1 cellular context compared by ENCODE assay signal in the genomic region with DNA sequence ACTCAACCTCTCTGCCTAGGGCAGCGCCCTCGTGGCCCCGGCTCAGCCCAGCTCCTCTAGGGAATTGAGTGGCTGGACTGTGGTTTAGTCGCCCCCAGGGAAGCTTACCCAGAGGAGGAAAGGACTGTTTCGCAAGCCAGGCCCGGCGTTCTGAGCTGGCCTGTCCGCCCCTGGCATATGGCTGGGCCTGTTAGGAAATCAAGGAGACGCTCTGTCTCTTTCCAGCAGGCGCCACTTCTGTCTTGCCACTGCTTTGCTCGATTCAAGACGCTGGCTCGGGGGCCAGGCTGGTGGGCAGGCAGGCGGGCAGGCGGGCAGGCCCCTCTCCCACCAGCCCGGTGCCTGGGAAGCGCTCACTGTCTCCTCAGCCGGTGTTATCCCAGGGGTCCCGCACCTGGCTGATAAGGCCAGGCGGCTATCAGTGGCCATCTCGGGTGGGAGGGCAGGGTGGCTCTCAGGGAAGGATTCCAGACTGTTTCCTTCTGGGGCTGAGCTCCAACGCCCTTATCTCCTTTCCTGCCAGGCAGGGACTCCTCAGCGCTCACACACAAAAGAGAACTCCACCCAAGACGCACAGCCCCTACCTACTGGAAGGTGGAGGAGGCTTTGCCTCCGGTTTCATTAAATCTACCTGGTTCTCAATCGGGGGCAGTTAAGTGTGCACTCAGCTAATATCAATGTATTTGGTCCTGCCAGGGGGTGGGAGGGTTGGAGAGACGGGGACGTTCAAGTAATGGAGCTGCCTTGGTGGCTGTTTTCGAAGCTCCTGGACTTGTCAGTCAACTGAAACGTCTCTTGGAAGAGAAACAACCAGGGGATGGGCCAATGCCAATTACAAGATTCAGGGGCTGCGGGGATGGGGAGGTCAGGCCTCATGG.
TF ChIP-seq lines count a peak whose summit lies in the region.

No MANE protein-coding gene starts in this region.

TF ChIP-seq in WTC11, 78 proteins besides CTCF, POLR2A, EP300 and RAD21 (continued from another document):
- TF ChIP-seq, protein P1, sequence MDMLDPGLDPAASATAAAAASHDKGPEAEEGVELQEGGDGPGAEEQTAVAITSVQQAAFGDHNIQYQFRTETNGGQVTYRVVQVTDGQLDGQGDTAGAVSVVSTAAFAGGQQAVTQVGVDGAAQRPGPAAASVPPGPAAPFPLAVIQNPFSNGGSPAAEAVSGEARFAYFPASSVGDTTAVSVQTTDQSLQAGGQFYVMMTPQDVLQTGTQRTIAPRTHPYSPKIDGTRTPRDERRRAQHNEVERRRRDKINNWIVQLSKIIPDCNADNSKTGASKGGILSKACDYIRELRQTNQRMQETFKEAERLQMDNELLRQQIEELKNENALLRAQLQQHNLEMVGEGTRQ (CRISPR knock-in tag; IDR thresholded peaks at IDR 0.05): no peak
- TF ChIP-seq, protein P2, sequence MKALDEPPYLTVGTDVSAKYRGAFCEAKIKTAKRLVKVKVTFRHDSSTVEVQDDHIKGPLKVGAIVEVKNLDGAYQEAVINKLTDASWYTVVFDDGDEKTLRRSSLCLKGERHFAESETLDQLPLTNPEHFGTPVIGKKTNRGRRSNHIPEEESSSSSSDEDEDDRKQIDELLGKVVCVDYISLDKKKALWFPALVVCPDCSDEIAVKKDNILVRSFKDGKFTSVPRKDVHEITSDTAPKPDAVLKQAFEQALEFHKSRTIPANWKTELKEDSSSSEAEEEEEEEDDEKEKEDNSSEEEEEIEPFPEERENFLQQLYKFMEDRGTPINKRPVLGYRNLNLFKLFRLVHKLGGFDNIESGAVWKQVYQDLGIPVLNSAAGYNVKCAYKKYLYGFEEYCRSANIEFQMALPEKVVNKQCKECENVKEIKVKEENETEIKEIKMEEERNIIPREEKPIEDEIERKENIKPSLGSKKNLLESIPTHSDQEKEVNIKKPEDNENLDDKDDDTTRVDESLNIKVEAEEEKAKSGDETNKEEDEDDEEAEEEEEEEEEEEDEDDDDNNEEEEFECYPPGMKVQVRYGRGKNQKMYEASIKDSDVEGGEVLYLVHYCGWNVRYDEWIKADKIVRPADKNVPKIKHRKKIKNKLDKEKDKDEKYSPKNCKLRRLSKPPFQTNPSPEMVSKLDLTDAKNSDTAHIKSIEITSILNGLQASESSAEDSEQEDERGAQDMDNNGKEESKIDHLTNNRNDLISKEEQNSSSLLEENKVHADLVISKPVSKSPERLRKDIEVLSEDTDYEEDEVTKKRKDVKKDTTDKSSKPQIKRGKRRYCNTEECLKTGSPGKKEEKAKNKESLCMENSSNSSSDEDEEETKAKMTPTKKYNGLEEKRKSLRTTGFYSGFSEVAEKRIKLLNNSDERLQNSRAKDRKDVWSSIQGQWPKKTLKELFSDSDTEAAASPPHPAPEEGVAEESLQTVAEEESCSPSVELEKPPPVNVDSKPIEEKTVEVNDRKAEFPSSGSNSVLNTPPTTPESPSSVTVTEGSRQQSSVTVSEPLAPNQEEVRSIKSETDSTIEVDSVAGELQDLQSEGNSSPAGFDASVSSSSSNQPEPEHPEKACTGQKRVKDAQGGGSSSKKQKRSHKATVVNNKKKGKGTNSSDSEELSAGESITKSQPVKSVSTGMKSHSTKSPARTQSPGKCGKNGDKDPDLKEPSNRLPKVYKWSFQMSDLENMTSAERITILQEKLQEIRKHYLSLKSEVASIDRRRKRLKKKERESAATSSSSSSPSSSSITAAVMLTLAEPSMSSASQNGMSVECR (CRISPR knock-in tag; IDR thresholded peaks at IDR 0.05; ENCODE audit: borderline replicate concordance): no peak
- TF ChIP-seq ATF1 (CRISPR knock-in tag; IDR thresholded peaks at IDR 0.05): no peak
